Comparison of ENCODE assay signal across 1 cellular context in genomic region chr14:24429395-24430142, GRCh38.
TF ChIP-seq lines count a peak whose summit lies in the region.

CBLN3 (minus strand) TSS chr14:24429668; CDS start chr14:24429054, 614 bp downstream.
KHNYN (plus strand) TSS chr14:24429954; CDS start chr14:24430731, 777 bp downstream.

TF ChIP-seq in HepG2, 621 proteins besides CTCF, POLR2A, EP300 and RAD21 (continued from another document and continues in another):
- no peak; the same call in 1 of the 2 replicates for TF ChIP-seq KIAA2018 (CRISPR knock-in tag; IDR thresholded peaks at IDR 0.05; ENCODE audit: borderline replicate concordance)
- no peak for TF ChIP-seq BCLAF1 (IDR thresholded peaks at IDR 0.05)
- no peak for TF ChIP-seq XBP1 (CRISPR knock-in tag; IDR thresholded peaks at IDR 0.05)
- no peak for TF ChIP-seq PHF21A (CRISPR knock-in tag; IDR thresholded peaks at IDR 0.05)
- peak; percentile 74 for TF ChIP-seq AHR (CRISPR knock-in tag; IDR thresholded peaks at IDR 0.05)
- peak; percentile 86 for TF ChIP-seq ASH2L (IDR thresholded peaks at IDR 0.05; ENCODE audit: insufficient read length, low read depth, low read length)
- no peak; the same call in 1 of the 2 replicates for TF ChIP-seq MIXL1 (CRISPR knock-in tag; IDR thresholded peaks at IDR 0.05)
- no peak for TF ChIP-seq ZBTB37 (CRISPR knock-in tag; IDR thresholded peaks at IDR 0.05)
- no peak for TF ChIP-seq ZNF629 (CRISPR knock-in tag; conservative IDR thresholded peaks at IDR 0.05)
- no peak for TF ChIP-seq ONECUT2 (CRISPR knock-in tag; IDR thresholded peaks at IDR 0.05)
- TF ChIP-seq LCORL (IDR thresholded peaks at IDR 0.05), result no peak
- TF ChIP-seq LCORL (CRISPR knock-in tag; IDR thresholded peaks at IDR 0.05), result peak; percentile 72
- TF ChIP-seq AGO2 (optimal IDR thresholded peaks at IDR 0.05; ENCODE audit: low read depth, low read length), result peak; percentile 84
- TF ChIP-seq HMGXB3 (CRISPR knock-in tag; IDR thresholded peaks at IDR 0.05; ENCODE audit: borderline replicate concordance), result peak; percentile 76
- TF ChIP-seq PAF1 (CRISPR knock-in tag; IDR thresholded peaks at IDR 0.05), result 0 out of 2 replicates have a peak, but pooled peaks have one; percentile 62
- no peak for TF ChIP-seq ZNF770 (CRISPR knock-in tag; IDR thresholded peaks at IDR 0.05)
- peak; percentile 39; the same call in 1 of the 2 replicates for TF ChIP-seq ZNF609 (CRISPR knock-in tag; IDR thresholded peaks at IDR 0.05; ENCODE audit: borderline replicate concordance)
- TF ChIP-seq EZH2 (conservative IDR thresholded peaks at IDR 0.05; ENCODE audit: low read depth, low read length), result no peak
- peak; percentile 80 for TF ChIP-seq ZKSCAN8 (CRISPR knock-in tag; IDR thresholded peaks at IDR 0.05; ENCODE audit: borderline replicate concordance)
- 0 out of 2 replicates have a peak, but pooled peaks have one; percentile 28 for TF ChIP-seq IRF2 (CRISPR knock-in tag; IDR thresholded peaks at IDR 0.05)
- no peak for TF ChIP-seq ZBTB7A (CRISPR knock-in tag; IDR thresholded peaks at IDR 0.05)
- no peak for TF ChIP-seq NFE2 (CRISPR knock-in tag; IDR thresholded peaks at IDR 0.05)
- no peak; the same call in 1 of the 2 replicates for TF ChIP-seq MTA3 (CRISPR knock-in tag; IDR thresholded peaks at IDR 0.05)
- TF ChIP-seq NFYC (CRISPR knock-in tag; IDR thresholded peaks at IDR 0.05), result peak; percentile 61; the same call in 1 of the 2 replicates
- no peak for TF ChIP-seq ZNF652 (CRISPR knock-in tag; IDR thresholded peaks at IDR 0.05; ENCODE audit: borderline replicate concordance, low read depth)
- peak; percentile 99 for TF ChIP-seq ZNF33B (CRISPR knock-in tag; IDR thresholded peaks at IDR 0.05)
- TF ChIP-seq ZNF737 (CRISPR knock-in tag; IDR thresholded peaks at IDR 0.05; ENCODE audit: borderline replicate concordance), result no peak
